1 cellular context compared by ENCODE assay signal in genomic region chr9:89113851-89114250, GRCh38.
TF ChIP-seq lines count a peak whose summit lies in the region.

No MANE protein-coding gene starts in this region.

TF ChIP-seq in IMR-90, 13 proteins besides CTCF, POLR2A, EP300 and RAD21 (continued from another document):
- TF ChIP-seq MXI1 (IDR thresholded peaks at IDR 0.05; ENCODE audit: borderline replicate concordance, low read depth, low read length): no peak
- TF ChIP-seq USF2 (IDR thresholded peaks at IDR 0.05; ENCODE audit: low read depth, low read length): no peak
- TF ChIP-seq MAZ (IDR thresholded peaks at IDR 0.05; ENCODE audit: borderline replicate concordance, low read depth, low read length): no peak
- no peak for TF ChIP-seq CEBPB (IDR thresholded peaks at IDR 0.05; ENCODE audit: low read depth, low read length)
- TF ChIP-seq ELK1 (IDR thresholded peaks at IDR 0.05; ENCODE audit: borderline replicate concordance, low read depth, low read length): no peak
- no peak for TF ChIP-seq FOS (IDR thresholded peaks at IDR 0.05; ENCODE audit: low read depth, low read length)
- no peak for TF ChIP-seq MAFK (IDR thresholded peaks at IDR 0.05; ENCODE audit: low read depth, low read length)
- no peak for TF ChIP-seq RFX5 (IDR thresholded peaks at IDR 0.05; ENCODE audit: low read depth, low read length)
